Comparison of ENCODE assay signal across 8 cellular contexts in the genomic region with DNA sequence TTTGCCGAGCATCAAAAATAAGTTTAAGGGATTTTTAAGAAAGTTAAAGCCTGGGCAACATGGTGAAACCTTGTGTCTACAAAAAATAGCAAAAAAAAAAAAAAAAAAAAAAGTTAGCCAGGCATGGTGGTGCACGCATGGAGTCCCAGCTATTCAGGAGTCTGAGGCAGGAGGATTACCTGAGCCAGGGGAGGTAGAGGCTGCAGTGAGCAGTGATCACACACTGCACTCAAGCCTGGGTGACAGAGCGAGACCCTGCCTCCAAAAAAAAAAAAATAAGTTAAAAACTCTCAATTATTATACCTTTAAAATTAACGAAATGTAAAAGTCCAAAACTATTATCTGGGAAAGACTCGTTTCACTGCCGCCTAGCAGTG. TPM values are rescaled to one million over a fixed set of nuclear protein-coding genes. Genes with fewer than 3 reads are reported as not detected.
A peak's percentile ranks its signal among the peaks of the same experiment; 100 is the strongest.
DNase-seq lines count a peak whose midpoint lies in the region; ATAC-seq and TF ChIP-seq lines count a peak whose summit lies in the region.

No MANE protein-coding gene starts in this region.

- peak; percentile 3 for ATAC-seq in activated naive CD8-positive, alpha-beta T cell treated with anti-CD3 and anti-CD28 coated beads, Interleukin-2, amount 50 U/mL, for 24 hours
- ATAC-seq in left lung (no peak), HG03108 (IDR thresholded peaks at IDR 0.05; ENCODE audit: unreplicated experiment) (no peak)

- H3K27ac Mint-ChIP-seq in activated T-cell treated with anti-CD3 and anti-CD28 coated beads, Interleukin-2, amount 50 U/mL, for 24 hours: peak overlapping the region; percentile 94
- peak overlapping the region; percentile 93 for H3K27ac Mint-ChIP-seq in activated naive CD8-positive, alpha-beta T cell treated with anti-CD3 and anti-CD28 coated beads, Interleukin-2, amount 50 U/mL, for 24 hours

- intact Hi-C loops in left lung (cut with DNase I): no loop called here
- intact Hi-C loops in thyroid gland (cut with DNase I): no loop called here

- no peaks in the 10 kb centered on the region for H3K9me3 ChIP-seq in left lung
- H3K9me3 ChIP-seq in thyroid gland: no peaks in the 10 kb centered on the region

- H3K4me3 ChIP-seq in left lung: peak overlapping the region; percentile 85 to 95
- H3K4me3 ChIP-seq in thyroid gland (replicated peaks in 1 of 3): peak overlapping the region in 2 of 3 donors; percentile 83 to 95

- peak overlapping the region; percentile 92 to 96 for H3K27ac ChIP-seq in left lung
- H3K27ac ChIP-seq in thyroid gland: peak overlapping the region; percentile 81 to 89 (median 84)

- no peaks in the 10 kb centered on the region for H3K27me3 Mint-ChIP-seq in activated T-cell treated with anti-CD3 and anti-CD28 coated beads, Interleukin-2, amount 50 U/mL, for 24 hours
- H3K27me3 Mint-ChIP-seq in activated naive CD8-positive, alpha-beta T cell treated with anti-CD3 and anti-CD28 coated beads, Interleukin-2, amount 50 U/mL, for 24 hours: no peaks in the 10 kb centered on the region

- peaks cover 17 to 57% of the 10 kb centered on the region in 2 donors for H3K4me1 ChIP-seq in left lung
- H3K4me1 ChIP-seq in thyroid gland: peaks cover 39 to 42% of the 10 kb centered on the region in 2 donors

- H3K4me3 Mint-ChIP-seq in activated T-cell treated with anti-CD3 and anti-CD28 coated beads, Interleukin-2, amount 50 U/mL, for 24 hours: peak overlapping the region; percentile 96
- H3K4me3 Mint-ChIP-seq in activated naive CD8-positive, alpha-beta T cell treated with anti-CD3 and anti-CD28 coated beads, Interleukin-2, amount 50 U/mL, for 24 hours: peak overlapping the region; percentile 93

- H3K9me3 Mint-ChIP-seq in activated T-cell treated with anti-CD3 and anti-CD28 coated beads, Interleukin-2, amount 50 U/mL, for 24 hours: no peaks in the 10 kb centered on the region
- H3K9me3 Mint-ChIP-seq in activated naive CD8-positive, alpha-beta T cell treated with anti-CD3 and anti-CD28 coated beads, Interleukin-2, amount 50 U/mL, for 24 hours: no peaks in the 10 kb centered on the region

- peaks cover 60% of the 10 kb centered on the region for H3K4me1 Mint-ChIP-seq in activated T-cell treated with anti-CD3 and anti-CD28 coated beads, Interleukin-2, amount 50 U/mL, for 24 hours (ENCODE audit: low read depth)
- H3K4me1 Mint-ChIP-seq in activated naive CD8-positive, alpha-beta T cell treated with anti-CD3 and anti-CD28 coated beads, Interleukin-2, amount 50 U/mL, for 24 hours: peaks cover 51% of the 10 kb centered on the region

- TF ChIP-seq POLR2A in thyroid gland (IDR thresholded peaks at IDR 0.05): no peak

- H3K36me3 Mint-ChIP-seq in activated T-cell treated with anti-CD3 and anti-CD28 coated beads, Interleukin-2, amount 50 U/mL, for 24 hours (ENCODE audit: low read depth): peaks cover 48% of the 10 kb centered on the region
- H3K36me3 Mint-ChIP-seq in activated naive CD8-positive, alpha-beta T cell treated with anti-CD3 and anti-CD28 coated beads, Interleukin-2, amount 50 U/mL, for 24 hours (ENCODE audit: low read depth): peaks cover 30% of the 10 kb centered on the region

- no peaks in the 10 kb centered on the region for H3K27me3 ChIP-seq in left lung
- no peaks in the 10 kb centered on the region for H3K27me3 ChIP-seq in thyroid gland

- no peak for TF ChIP-seq CTCF in left lung (IDR thresholded peaks at IDR 0.05)
- no peak for TF ChIP-seq CTCF in thyroid gland (IDR thresholded peaks at IDR 0.05)

- peaks cover 0 to 18% of the 10 kb centered on the region in 2 donors for H3K36me3 ChIP-seq in left lung
- H3K36me3 ChIP-seq in thyroid gland: no peaks in the 10 kb centered on the region

- no peak for DNase-seq in activated T-cell treated with anti-CD3 and anti-CD28 coated beads, Interleukin-2, amount 50 U/mL, for 24 hours
- no peak for DNase-seq in activated T-cell treated with anti-CD3 and anti-CD28 coated beads, Interleukin-2, amount 50 U/mL, for 48 hours
- DNase-seq in activated naive CD8-positive, alpha-beta T cell treated with anti-CD3 and anti-CD28 coated beads, Interleukin-2, amount 50 U/mL, for 24 hours: no peak
- DNase-seq in left lung (no peak), thyroid gland (no peak), NCI-H1694 (lab: John Stamatoyannopoulos, UW) (no peak), GDM1 (lab: John Stamatoyannopoulos, UW) (no peak)

- 28 to 34% methylated on average over 6 of the region's 6 CpGs for WGBS in thyroid gland, 2 donors

RNA-seq across cellular contexts. Expression of a gene that starts 1.2 kb away (rescaled TPM):
- total RNA-seq in left lung (100 to 1,000 TPM; 214 to 240 TPM), thyroid gland (100 to 1,000 TPM; 113 to 203 (median 147) TPM)

RNA-seq across cellular contexts. Expression of a gene that starts 35.0 kb away (rescaled TPM):
- total RNA-seq in left lung (10 to 100 TPM; 38.4 to 46.5 TPM), thyroid gland (10 to 100 TPM; 14.1 to 18.4 (median 16.2) TPM)
